8 cellular contexts compared by ENCODE assay signal in the genomic region with DNA sequence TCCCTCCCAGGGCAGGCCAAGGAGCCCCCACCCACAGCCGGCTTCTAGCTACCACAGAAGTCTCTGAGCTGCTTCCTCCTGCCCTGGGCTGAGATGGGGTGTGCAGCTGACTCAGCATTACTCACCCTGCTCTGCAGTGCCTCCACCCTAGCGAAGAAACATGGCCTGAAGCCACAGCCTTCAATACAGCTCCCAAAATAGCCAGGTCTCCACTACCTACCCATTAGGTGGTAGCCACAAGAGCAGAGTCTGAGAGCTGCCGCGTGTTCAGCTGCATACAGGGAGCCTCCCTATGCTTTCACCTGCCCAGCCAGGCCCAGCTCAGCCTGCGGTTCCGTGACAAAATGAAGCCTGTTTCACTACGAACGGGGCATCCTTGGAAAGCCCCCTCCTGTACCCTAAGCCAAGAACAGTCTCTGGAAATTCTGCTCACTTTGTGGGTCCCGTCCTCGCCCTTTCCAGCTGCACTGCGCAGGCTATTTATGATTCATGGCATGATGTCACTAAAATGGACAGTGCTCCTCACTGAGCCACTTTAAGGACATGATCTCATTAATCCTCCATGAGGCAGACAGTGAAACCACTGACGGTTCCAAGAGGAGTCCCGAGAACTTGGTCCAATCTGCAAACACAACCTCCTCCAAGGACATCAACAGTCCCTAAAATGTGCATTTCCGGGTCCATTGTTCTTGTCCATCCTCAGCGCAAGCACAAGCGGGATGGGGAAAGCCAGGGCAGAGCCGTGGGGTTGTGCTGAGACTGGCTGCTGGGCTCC. TPM values are rescaled to one million over a fixed set of nuclear protein-coding genes. Genes with fewer than 3 reads are reported as not detected.
DNase-seq lines count a peak whose midpoint lies in the region; ATAC-seq lines count a peak whose summit lies in the region.

No MANE protein-coding gene starts in this region.

- ATAC-seq in GM18870 (IDR thresholded peaks at IDR 0.05; ENCODE audit: unreplicated experiment) (peak; percentile 85), HG03097 (IDR thresholded peaks at IDR 0.05; ENCODE audit: low FRiP score, unreplicated experiment) (peak; percentile 61)

- no peaks in the 10 kb centered on the region for H3K9me3 Mint-ChIP-seq in T-helper 2 cell treated with Interferon-gamma antibody and Interleukin-4, amounts not matched to agents 5 μg/mL and 100 μg/mL, for 36 hours

- peak; percentile 85 for DNase-seq in T-helper 2 cell treated with Interferon-gamma antibody and Interleukin-4, amounts not matched to agents 5 μg/mL and 100 μg/mL, for 36 hours (ENCODE audit: low spot score)
- DNase-seq in amygdala (lab: John Stamatoyannopoulos, UW) (peak in 32 of 56 donors; percentile 18 to 78 (median 50)), hypothalamus (lab: John Stamatoyannopoulos, UW) (peak in 28 of 51 donors; percentile 18 to 66 (median 38)), cerebellum (ENCODE audit: low spot score) (no peak), NCI-H2196 (lab: John Stamatoyannopoulos, UW; ENCODE audit: unreplicated experiment) (no peak)
- peak; percentile 65 to 74 for DNase-seq in stimulated activated CD4-positive, alpha-beta T cell treated with anti-CD3 and anti-CD28 coated beads, Interleukin-1b, Interleukin-23, amount 100 ng/mL, for 4 hours (ENCODE audit: low read depth in 2 of 2)

- H3K4me1 Mint-ChIP-seq in T-helper 2 cell treated with Interferon-gamma antibody and Interleukin-4, amounts not matched to agents 5 μg/mL and 100 μg/mL, for 36 hours (ENCODE audit: low read depth) = peaks cover 83% of the 10 kb centered on the region

- peaks cover 87% of the 10 kb centered on the region for H3K36me3 Mint-ChIP-seq in T-helper 2 cell treated with Interferon-gamma antibody and Interleukin-4, amounts not matched to agents 5 μg/mL and 100 μg/mL, for 36 hours (ENCODE audit: low read depth)

- no peaks in the 10 kb centered on the region for H3K27me3 Mint-ChIP-seq in T-helper 2 cell treated with Interferon-gamma antibody and Interleukin-4, amounts not matched to agents 5 μg/mL and 100 μg/mL, for 36 hours (ENCODE audit: low read depth)

- H3K4me3 Mint-ChIP-seq in T-helper 2 cell treated with Interferon-gamma antibody and Interleukin-4, amounts not matched to agents 5 μg/mL and 100 μg/mL, for 36 hours = peak overlapping the region; percentile 66

- H3K27ac Mint-ChIP-seq in T-helper 2 cell treated with Interferon-gamma antibody and Interleukin-4, amounts not matched to agents 5 μg/mL and 100 μg/mL, for 36 hours = peak overlapping the region; percentile 95

RNA-seq across cellular contexts. Expression of a gene that starts 20.2 kb away (rescaled TPM):
- 54.0 TPM for total RNA-seq in cerebellum

Comparison
In these comparisons a context has a peak if more than half of its experiments do, and no peak if none do; other contexts are left out.
1. DNase-seq: peak in T-helper 2 cell treated with Interferon-gamma antibody and Interleukin-4, amounts not matched to agents 5 μg/mL and 100 μg/mL, for 36 hours (single experiment), amygdala (32 of 56), hypothalamus (28 of 51) and stimulated activated CD4-positive, alpha-beta T cell treated with anti-CD3 and anti-CD28 coated beads, Interleukin-1b, Interleukin-23, amount 100 ng/mL, for 4 hours (2 of 2); none in cerebellum (single experiment) and NCI-H2196 (single experiment).